Comparison of ENCODE assay signal across 26 cellular contexts in genomic region chr20:49461894-49462293, GRCh38.
"Had no signal": no experiment of that assay in that cellular context is flagged by ENCODE, and none has a peak within 500 bp of the region (broad histone marks: within the 10 kb centered on the region; RNA-seq: fewer than 3 reads in every experiment).

No MANE protein-coding gene starts in this region.

- H3K27ac ChIP-seq: neural progenitor cell, ovary, parathyroid adenoma, psoas muscle, suprapubic skin, testis, tibial artery, transverse colon, uterus had no signal

- H3K9me3 Mint-ChIP-seq: natural killer cell; nephron; neural progenitor cell; stimulated activated effector memory CD8-positive, alpha-beta T cell treated with anti-CD3 and anti-CD28 coated beads, Interleukin-12 subunit alpha, Interleukin-12 subunit beta, amount 100 ng/mL, for 72 hours; stimulated activated naive B cell treated with anti-CD40 and anti-IgM and Interleukin-4, amounts not matched to agents 10 μg/mL and 1 μg/mL and 100 μg/mL, for 72 hours; stimulated activated naive CD8-positive, alpha-beta T cell treated with anti-CD3 and anti-CD28 coated beads, Interleukin-15, amount 100 ng/mL, for 72 hours; type B pancreatic cell had no signal

- H3K36me3 ChIP-seq: neural progenitor cell, ovary, suprapubic skin, tibial artery, transverse colon, uterus had no signal

- H3K27ac Mint-ChIP-seq: naive thymus-derived CD4-positive, alpha-beta T cell; natural killer cell; nephron; neural progenitor cell; progenitor cell of endocrine pancreas; stimulated activated effector memory CD8-positive, alpha-beta T cell treated with anti-CD3 and anti-CD28 coated beads, Interleukin-12 subunit alpha, Interleukin-12 subunit beta, amount 100 ng/mL, for 72 hours; stimulated activated naive B cell treated with anti-CD40 and anti-IgM and Interleukin-4, amounts not matched to agents 10 μg/mL and 1 μg/mL and 100 μg/mL, for 72 hours; stimulated activated naive CD8-positive, alpha-beta T cell treated with anti-CD3 and anti-CD28 coated beads, Interleukin-15, amount 100 ng/mL, for 72 hours; type B pancreatic cell had no signal

- H3K4me3 ChIP-seq: neural progenitor cell, ovary, psoas muscle, suprapubic skin, testis, tibial artery, transverse colon, uterus had no signal

- H3K4me1 ChIP-seq: neural progenitor cell, parathyroid adenoma, psoas muscle, suprapubic skin, tibial artery, transverse colon, uterus had no signal

- H3K9me3 ChIP-seq: ovary, psoas muscle, suprapubic skin, testis, tibial artery, transverse colon, uterus had no signal

- H3K4me1 Mint-ChIP-seq: natural killer cell; nephron; stimulated activated effector memory CD8-positive, alpha-beta T cell treated with anti-CD3 and anti-CD28 coated beads, Interleukin-12 subunit alpha, Interleukin-12 subunit beta, amount 100 ng/mL, for 72 hours; stimulated activated naive B cell treated with anti-CD40 and anti-IgM and Interleukin-4, amounts not matched to agents 10 μg/mL and 1 μg/mL and 100 μg/mL, for 72 hours; stimulated activated naive CD8-positive, alpha-beta T cell treated with anti-CD3 and anti-CD28 coated beads, Interleukin-15, amount 100 ng/mL, for 72 hours had no signal

- H3K4me3 Mint-ChIP-seq: naive thymus-derived CD4-positive, alpha-beta T cell; natural killer cell; nephron; neural progenitor cell; stimulated activated effector memory CD8-positive, alpha-beta T cell treated with anti-CD3 and anti-CD28 coated beads, Interleukin-12 subunit alpha, Interleukin-12 subunit beta, amount 100 ng/mL, for 72 hours; stimulated activated naive B cell treated with anti-CD40 and anti-IgM and Interleukin-4, amounts not matched to agents 10 μg/mL and 1 μg/mL and 100 μg/mL, for 72 hours; stimulated activated naive CD8-positive, alpha-beta T cell treated with anti-CD3 and anti-CD28 coated beads, Interleukin-15, amount 100 ng/mL, for 72 hours; type B pancreatic cell had no signal

- FAIRE-seq: small intestine had no signal

- H3K36me3 Mint-ChIP-seq: naive thymus-derived CD4-positive, alpha-beta T cell; natural killer cell; neural progenitor cell; stimulated activated effector memory CD8-positive, alpha-beta T cell treated with anti-CD3 and anti-CD28 coated beads, Interleukin-12 subunit alpha, Interleukin-12 subunit beta, amount 100 ng/mL, for 72 hours; stimulated activated naive B cell treated with anti-CD40 and anti-IgM and Interleukin-4, amounts not matched to agents 10 μg/mL and 1 μg/mL and 100 μg/mL, for 72 hours; type B pancreatic cell had no signal

- DNase-seq: naive thymus-derived CD4-positive, alpha-beta T cell; natural killer cell; occipital lobe; ovary; psoas muscle; right cardiac atrium; small intestine; stimulated activated CD4-positive, alpha-beta T cell treated with anti-CD3 and anti-CD28 coated beads, Interleukin-15, amount 100 ng/mL, for 24 hours; stimulated activated CD4-positive, alpha-beta T cell treated with anti-CD3 and anti-CD28 coated beads, Interleukin-2, amount 100 ng/mL, for 24 hours; stimulated activated CD4-positive, alpha-beta T cell treated with anti-CD3 and anti-CD28 coated beads, Interleukin-2, amount 100 ng/mL, for 48 hours; stimulated activated CD4-positive, alpha-beta T cell treated with anti-CD3 and anti-CD28 coated beads, Interleukin-4, amount 100 ng/mL, for 24 hours; stimulated activated naive B cell treated with anti-CD40 and anti-IgM and Interleukin-4, amounts not matched to agents 10 μg/mL and 1 μg/mL and 100 μg/mL, for 72 hours; stimulated activated naive CD8-positive, alpha-beta T cell treated with anti-CD3 and anti-CD28 coated beads, Interleukin-15, amount 100 ng/mL, for 72 hours; stimulated activated naive CD8-positive, alpha-beta T cell treated with anti-CD3 and anti-CD28 coated beads, Interleukin-15, Interleukin-2, amounts not matched to agents 100 U/mL and 50 U/mL, for 24 hours; substantia nigra; testis; tibial artery; transverse colon; uterus had no signal

- H3K27me3 ChIP-seq: neural progenitor cell, ovary, suprapubic skin, testis, tibial artery, uterus had no signal
